ENCODE assay signal across 1 cellular context in genomic region chr18:195651-196050, GRCh38.
TF ChIP-seq lines count a peak whose summit lies in the region.

No MANE protein-coding gene starts in this region.

TF ChIP-seq in GM23338, 12 proteins besides CTCF, POLR2A, EP300 and RAD21 (continued from another document):
- TF ChIP-seq NANOG (IDR thresholded peaks at IDR 0.05; ENCODE audit: borderline replicate concordance) (no peak), JUNB (IDR thresholded peaks at IDR 0.05; ENCODE audit: unreplicated experiment) (no peak), EZH2 (IDR thresholded peaks at IDR 0.05; ENCODE audit: low read depth, unreplicated experiment) (no peak), ZNF331 (CRISPR knock-in tag; IDR thresholded peaks at IDR 0.05; ENCODE audit: low read depth) (no peak), EZH2phosphoT487 (IDR thresholded peaks at IDR 0.05; ENCODE audit: unreplicated experiment) (no peak), POLR2AphosphoS5 (IDR thresholded peaks at IDR 0.05; ENCODE audit: low read depth) (no peak), STAT1 (IDR thresholded peaks at IDR 0.05; ENCODE audit: unreplicated experiment) (no peak), CREB1 (CRISPR knock-in tag; IDR thresholded peaks at IDR 0.05; ENCODE audit: low read depth) (no peak), ZNF114 (CRISPR knock-in tag; IDR thresholded peaks at IDR 0.05) (no peak)
